Comparison of ENCODE assay signal across 1 cellular context in genomic region chr1:155911156-155912055, GRCh38.
TF ChIP-seq lines count a peak whose summit lies in the region.

A gene with protein sequence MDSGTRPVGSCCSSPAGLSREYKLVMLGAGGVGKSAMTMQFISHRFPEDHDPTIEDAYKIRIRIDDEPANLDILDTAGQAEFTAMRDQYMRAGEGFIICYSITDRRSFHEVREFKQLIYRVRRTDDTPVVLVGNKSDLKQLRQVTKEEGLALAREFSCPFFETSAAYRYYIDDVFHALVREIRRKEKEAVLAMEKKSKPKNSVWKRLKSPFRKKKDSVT (minus strand): TSS chr1:155911349. CDS start chr1:155910761, 588 bp downstream.

TF ChIP-seq in HepG2, 621 proteins besides CTCF, POLR2A, EP300 and RAD21 (continued from another document and continues in another):
- no peak for TF ChIP-seq POGK (CRISPR knock-in tag; conservative IDR thresholded peaks at IDR 0.05)
- TF ChIP-seq HHEX (CRISPR knock-in tag; IDR thresholded peaks at IDR 0.05) = no peak
- no peak; the same call in 1 of the 2 replicates for TF ChIP-seq CREB3 (CRISPR knock-in tag; IDR thresholded peaks at IDR 0.05)
- TF ChIP-seq ZNF567 (CRISPR knock-in tag; IDR thresholded peaks at IDR 0.05; ENCODE audit: borderline replicate concordance) = no peak
- TF ChIP-seq MXD1 (CRISPR knock-in tag; IDR thresholded peaks at IDR 0.05) = no peak
- TF ChIP-seq ZNF558 (CRISPR knock-in tag; IDR thresholded peaks at IDR 0.05; ENCODE audit: borderline replicate concordance) = no peak
- peak in 1 of 2 experiments; percentile 51; a peak in 3 of 4 replicates for TF ChIP-seq NR2F1 (CRISPR knock-in tag; IDR thresholded peaks at IDR 0.05)
- no peak for TF ChIP-seq ZFP36L1 (CRISPR knock-in tag; IDR thresholded peaks at IDR 0.05)
- no peak for TF ChIP-seq ZBTB14 (CRISPR knock-in tag; IDR thresholded peaks at IDR 0.05)
- TF ChIP-seq, protein P1, sequence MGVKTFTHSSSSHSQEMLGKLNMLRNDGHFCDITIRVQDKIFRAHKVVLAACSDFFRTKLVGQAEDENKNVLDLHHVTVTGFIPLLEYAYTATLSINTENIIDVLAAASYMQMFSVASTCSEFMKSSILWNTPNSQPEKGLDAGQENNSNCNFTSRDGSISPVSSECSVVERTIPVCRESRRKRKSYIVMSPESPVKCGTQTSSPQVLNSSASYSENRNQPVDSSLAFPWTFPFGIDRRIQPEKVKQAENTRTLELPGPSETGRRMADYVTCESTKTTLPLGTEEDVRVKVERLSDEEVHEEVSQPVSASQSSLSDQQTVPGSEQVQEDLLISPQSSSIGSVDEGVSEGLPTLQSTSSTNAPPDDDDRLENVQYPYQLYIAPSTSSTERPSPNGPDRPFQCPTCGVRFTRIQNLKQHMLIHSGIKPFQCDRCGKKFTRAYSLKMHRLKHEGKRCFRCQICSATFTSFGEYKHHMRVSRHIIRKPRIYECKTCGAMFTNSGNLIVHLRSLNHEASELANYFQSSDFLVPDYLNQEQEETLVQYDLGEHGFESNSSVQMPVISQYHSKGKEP (CRISPR knock-in tag; IDR thresholded peaks at IDR 0.05) = 0 out of 2 replicates have a peak, but pooled peaks have one; percentile 29
- no peak for TF ChIP-seq PREB (CRISPR knock-in tag; IDR thresholded peaks at IDR 0.05)
- TF ChIP-seq ZNF577 (CRISPR knock-in tag; IDR thresholded peaks at IDR 0.05; ENCODE audit: borderline replicate concordance, low read depth) = no peak
- TF ChIP-seq SRSF4 (IDR thresholded peaks at IDR 0.05; ENCODE audit: low read depth, low read length, poor library complexity, severe bottlenecking) = no peak
- no peak for TF ChIP-seq ATM (IDR thresholded peaks at IDR 0.05; ENCODE audit: borderline replicate concordance)
- TF ChIP-seq ZNF790 (CRISPR knock-in tag; IDR thresholded peaks at IDR 0.05; ENCODE audit: borderline replicate concordance) = no peak
- no peak for TF ChIP-seq SETDB1 (CRISPR knock-in tag; IDR thresholded peaks at IDR 0.05; ENCODE audit: borderline replicate concordance)
- no peak for TF ChIP-seq ZNF431 (CRISPR knock-in tag; IDR thresholded peaks at IDR 0.05; ENCODE audit: borderline replicate concordance, low read depth)
- no peak for TF ChIP-seq SMYD3 (CRISPR knock-in tag; IDR thresholded peaks at IDR 0.05)
- TF ChIP-seq, protein P2, sequence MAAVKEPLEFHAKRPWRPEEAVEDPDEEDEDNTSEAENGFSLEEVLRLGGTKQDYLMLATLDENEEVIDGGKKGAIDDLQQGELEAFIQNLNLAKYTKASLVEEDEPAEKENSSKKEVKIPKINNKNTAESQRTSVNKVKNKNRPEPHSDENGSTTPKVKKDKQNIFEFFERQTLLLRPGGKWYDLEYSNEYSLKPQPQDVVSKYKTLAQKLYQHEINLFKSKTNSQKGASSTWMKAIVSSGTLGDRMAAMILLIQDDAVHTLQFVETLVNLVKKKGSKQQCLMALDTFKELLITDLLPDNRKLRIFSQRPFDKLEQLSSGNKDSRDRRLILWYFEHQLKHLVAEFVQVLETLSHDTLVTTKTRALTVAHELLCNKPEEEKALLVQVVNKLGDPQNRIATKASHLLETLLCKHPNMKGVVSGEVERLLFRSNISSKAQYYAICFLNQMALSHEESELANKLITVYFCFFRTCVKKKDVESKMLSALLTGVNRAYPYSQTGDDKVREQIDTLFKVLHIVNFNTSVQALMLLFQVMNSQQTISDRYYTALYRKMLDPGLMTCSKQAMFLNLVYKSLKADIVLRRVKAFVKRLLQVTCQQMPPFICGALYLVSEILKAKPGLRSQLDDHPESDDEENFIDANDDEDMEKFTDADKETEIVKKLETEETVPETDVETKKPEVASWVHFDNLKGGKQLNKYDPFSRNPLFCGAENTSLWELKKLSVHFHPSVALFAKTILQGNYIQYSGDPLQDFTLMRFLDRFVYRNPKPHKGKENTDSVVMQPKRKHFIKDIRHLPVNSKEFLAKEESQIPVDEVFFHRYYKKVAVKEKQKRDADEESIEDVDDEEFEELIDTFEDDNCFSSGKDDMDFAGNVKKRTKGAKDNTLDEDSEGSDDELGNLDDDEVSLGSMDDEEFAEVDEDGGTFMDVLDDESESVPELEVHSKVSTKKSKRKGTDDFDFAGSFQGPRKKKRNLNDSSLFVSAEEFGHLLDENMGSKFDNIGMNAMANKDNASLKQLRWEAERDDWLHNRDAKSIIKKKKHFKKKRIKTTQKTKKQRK (IDR thresholded peaks at IDR 0.05; ENCODE audit: low read length) = no peak
- TF ChIP-seq ELF1 (CRISPR knock-in tag; IDR thresholded peaks at IDR 0.05) = peak; percentile 68; the same call in 1 of the 2 replicates
- no peak for TF ChIP-seq ZSCAN30 (CRISPR knock-in tag; IDR thresholded peaks at IDR 0.05)
- TF ChIP-seq, protein P3, sequence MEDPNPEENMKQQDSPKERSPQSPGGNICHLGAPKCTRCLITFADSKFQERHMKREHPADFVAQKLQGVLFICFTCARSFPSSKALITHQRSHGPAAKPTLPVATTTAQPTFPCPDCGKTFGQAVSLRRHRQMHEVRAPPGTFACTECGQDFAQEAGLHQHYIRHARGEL (CRISPR knock-in tag; IDR thresholded peaks at IDR 0.05) = no peak
- 0 out of 2 replicates have a peak, but pooled peaks have one; percentile 69 for TF ChIP-seq ZNF280D (CRISPR knock-in tag; IDR thresholded peaks at IDR 0.05)
- no peak for TF ChIP-seq KLF11 (CRISPR knock-in tag; IDR thresholded peaks at IDR 0.05)
- no peak for TF ChIP-seq ZBTB3 (CRISPR knock-in tag; IDR thresholded peaks at IDR 0.05; ENCODE audit: borderline replicate concordance, low read depth)
- no peak for TF ChIP-seq ZNF235 (CRISPR knock-in tag; IDR thresholded peaks at IDR 0.05; ENCODE audit: borderline replicate concordance)
- peak; percentile 51; the same call in 1 of the 3 replicates for TF ChIP-seq MXI1 (IDR thresholded peaks at IDR 0.05; ENCODE audit: borderline replicate concordance, low read depth, low read length)
- no peak for TF ChIP-seq MTF2 (CRISPR knock-in tag; IDR thresholded peaks at IDR 0.05; ENCODE audit: borderline replicate concordance)
- TF ChIP-seq, protein P4, sequence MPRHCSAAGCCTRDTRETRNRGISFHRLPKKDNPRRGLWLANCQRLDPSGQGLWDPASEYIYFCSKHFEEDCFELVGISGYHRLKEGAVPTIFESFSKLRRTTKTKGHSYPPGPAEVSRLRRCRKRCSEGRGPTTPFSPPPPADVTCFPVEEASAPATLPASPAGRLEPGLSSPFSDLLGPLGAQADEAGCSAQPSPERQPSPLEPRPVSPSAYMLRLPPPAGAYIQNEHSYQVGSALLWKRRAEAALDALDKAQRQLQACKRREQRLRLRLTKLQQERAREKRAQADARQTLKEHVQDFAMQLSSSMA (CRISPR knock-in tag; IDR thresholded peaks at IDR 0.05) = no peak
- TF ChIP-seq ZBTB42 (CRISPR knock-in tag; IDR thresholded peaks at IDR 0.05) = no peak
- TF ChIP-seq ZNF597 (CRISPR knock-in tag; IDR thresholded peaks at IDR 0.05) = no peak
- TF ChIP-seq ZBTB49 (CRISPR knock-in tag; IDR thresholded peaks at IDR 0.05; ENCODE audit: borderline replicate concordance) = no peak
- no peak for TF ChIP-seq KLF6 (CRISPR knock-in tag; IDR thresholded peaks at IDR 0.05)
- TF ChIP-seq, protein P5, sequence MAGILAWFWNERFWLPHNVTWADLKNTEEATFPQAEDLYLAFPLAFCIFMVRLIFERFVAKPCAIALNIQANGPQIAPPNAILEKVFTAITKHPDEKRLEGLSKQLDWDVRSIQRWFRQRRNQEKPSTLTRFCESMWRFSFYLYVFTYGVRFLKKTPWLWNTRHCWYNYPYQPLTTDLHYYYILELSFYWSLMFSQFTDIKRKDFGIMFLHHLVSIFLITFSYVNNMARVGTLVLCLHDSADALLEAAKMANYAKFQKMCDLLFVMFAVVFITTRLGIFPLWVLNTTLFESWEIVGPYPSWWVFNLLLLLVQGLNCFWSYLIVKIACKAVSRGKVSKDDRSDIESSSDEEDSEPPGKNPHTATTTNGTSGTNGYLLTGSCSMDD (CRISPR knock-in tag; IDR thresholded peaks at IDR 0.05) = no peak
- no peak; the same call in 1 of the 2 replicates for TF ChIP-seq KMT2A (CRISPR knock-in tag; IDR thresholded peaks at IDR 0.05)
- no peak for TF ChIP-seq ZBTB8A (CRISPR knock-in tag; IDR thresholded peaks at IDR 0.05; ENCODE audit: borderline replicate concordance, low read depth)
- peak; percentile 29 for TF ChIP-seq TEAD3 (CRISPR knock-in tag; optimal IDR thresholded peaks at IDR 0.05; ENCODE audit: borderline replicate concordance)
- TF ChIP-seq PTBP1 (IDR thresholded peaks at IDR 0.05; ENCODE audit: low read depth, low read length, poor library complexity, severe bottlenecking) = no peak
